ENCODE assay signal across 20 cellular contexts in the genomic region with DNA sequence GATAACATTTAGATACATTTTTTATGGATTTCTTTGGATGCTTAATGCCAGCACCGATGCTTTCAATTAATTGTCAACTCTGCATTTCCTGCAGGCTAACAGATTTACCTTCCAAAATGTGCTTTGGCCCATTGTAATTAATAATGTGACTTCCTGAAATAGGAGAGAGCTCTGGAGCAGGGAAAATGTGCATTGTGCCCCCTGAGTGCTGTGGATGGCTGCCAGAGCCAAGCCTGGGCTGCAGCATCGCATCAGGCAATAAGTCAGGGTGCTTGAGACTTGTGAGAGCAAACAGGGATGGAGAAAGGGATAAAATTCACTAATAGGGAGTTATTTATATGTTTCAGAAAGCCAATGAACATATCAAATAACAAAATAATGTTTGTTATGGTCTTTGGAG.
DNase-seq lines count a peak whose midpoint lies in the region; FAIRE-seq lines count a peak whose summit lies in the region.
"Had no signal": no experiment of that assay in that cellular context is flagged by ENCODE, and none has a peak within 500 bp of the region (broad histone marks: within the 10 kb centered on the region; RNA-seq: fewer than 3 reads in every experiment).

No MANE protein-coding gene starts in this region.

- no peaks in the 10 kb centered on the region for H3K36me3 ChIP-seq in HAP-1 (replicated peaks)
- H3K36me3 ChIP-seq in small intestine (ENCODE audit: control insufficient read depth in 2 of 2, insufficient read depth in 2 of 2, low read length in 2 of 2) = no peaks in the 10 kb centered on the region
- H3K36me3 ChIP-seq: BLaER1 had no signal

- H3K4me1 ChIP-seq in HAP-1 (no peaks in the 10 kb centered on the region), small intestine (ENCODE audit: control insufficient read depth in 2 of 2, insufficient read depth in 1 of 2, low read depth in 1 of 2, low read length in 1 of 2) (no peaks in the 10 kb centered on the region)
- H3K4me1 ChIP-seq: A549, BLaER1 had no signal

- no peak for FAIRE-seq in small intestine (lab: Jason Lieb, UNC)
- FAIRE-seq: A549, G401.6 had no signal

- H3K9me3 ChIP-seq in HAP-1 = no peaks in the 10 kb centered on the region
- no peaks in the 10 kb centered on the region for H3K9me3 ChIP-seq in small intestine (ENCODE audit: control insufficient read depth, low read depth)
- H3K9me3 ChIP-seq: A549, BLaER1 had no signal

- H3K4me3 ChIP-seq in HAP-1 (no peak overlapping the region), small intestine (ENCODE audit: low read depth in 1 of 2, low read length in 2 of 2) (no peak overlapping the region)
- H3K4me3 ChIP-seq: A549, BLaER1, GM23338, SK-N-MC had no signal

- no peak overlapping the region for H3K27ac ChIP-seq in small intestine (ENCODE audit: low read depth in 1 of 2, low read length in 1 of 2)
- H3K27ac ChIP-seq: A549, BLaER1, SK-N-MC had no signal

- peak; percentile 0 for DNase-seq in NCI-H2107 treated with DMSO at 0.1 percent for 48 hours (lab: John Stamatoyannopoulos, UW; ENCODE audit: unreplicated experiment)
- DNase-seq in NCI-H2107 (lab: John Stamatoyannopoulos, UW) = no peak
- peak; percentile 79 for DNase-seq in NCI-H1105 treated with DMSO at 0.1 percent for 48 hours (lab: John Stamatoyannopoulos, UW)
- DNase-seq in NCI-H2196 treated with DMSO at 0.1 percent for 48 hours (lab: John Stamatoyannopoulos, UW; ENCODE audit: unreplicated experiment) = peak; percentile 72
- no peak for DNase-seq in HAP-1 (ENCODE audit: low spot score in 2 of 2)
- no peak for DNase-seq in stimulated activated CD4-positive, alpha-beta T cell treated with anti-CD3 and anti-CD28 coated beads, Interleukin-12 subunit alpha, Interleukin-12 subunit beta, amount 100 ng/mL, for 4 hours
- DNase-seq in HUDEP-2 (lab: John Stamatoyannopoulos, UW; ENCODE audit: unreplicated experiment in 76 of 76) = no peak
- no peak for DNase-seq in small intestine
- DNase-seq: Calu3; CD8-positive, alpha-beta T cell; KG1; NCI-H1694; NCI-H2227 treated with DMSO at 0.1 percent for 48 hours; NCI-H774; SHP77 had no signal

- H3K27me3 ChIP-seq in HAP-1 (ENCODE audit: low read depth) (no peaks in the 10 kb centered on the region), small intestine (ENCODE audit: control insufficient read depth in 2 of 2, insufficient read depth in 2 of 2, low read length in 2 of 2) (no peaks in the 10 kb centered on the region)
- H3K27me3 ChIP-seq: BLaER1 had no signal

- WGBS in small intestine, 3 donors = 37 to 54% (median 47%) methylated on average over 2 of the region's 2 CpGs

- in situ Hi-C loops in HAP-1 (cut with MboI; ENCODE audit: low sequenced_read_pairs) = no loop called here

Comparison
In these comparisons a context has a peak if more than half of its experiments do, and no peak if none do; other contexts are left out.
1. DNase-seq: peak in NCI-H2107 treated with DMSO at 0.1 percent for 48 hours (single experiment), NCI-H1105 treated with DMSO at 0.1 percent for 48 hours (single experiment) and NCI-H2196 treated with DMSO at 0.1 percent for 48 hours (single experiment); none in NCI-H2107 (single experiment), HAP-1 (0 of 2), stimulated activated CD4-positive, alpha-beta T cell treated with anti-CD3 and anti-CD28 coated beads, Interleukin-12 subunit alpha, Interleukin-12 subunit beta, amount 100 ng/mL, for 4 hours (single experiment), HUDEP-2 (0 of 76) and small intestine (single experiment).